In genomic region chr1:22683547-22683946, GRCh38 we compare ENCODE assay signal across 2 cellular contexts.
A peak's percentile ranks its signal among the peaks of the same experiment; 100 is the strongest.
TF ChIP-seq lines count a peak whose summit lies in the region.

No MANE protein-coding gene starts in this region.

TF ChIP-seq in HEK293, 187 proteins besides CTCF, POLR2A, EP300 and RAD21:
- peak; percentile 55; the same call in 1 of the 2 replicates for TF ChIP-seq ZNF24 (tag by site-specific recombination; IDR thresholded peaks at IDR 0.05)
- TF ChIP-seq HOXC10 (CRISPR knock-in tag; IDR thresholded peaks at IDR 0.05) = no peak
- TF ChIP-seq RBAK (tag by site-specific recombination; IDR thresholded peaks at IDR 0.05) = no peak
- no peak for TF ChIP-seq AEBP2 (tag by site-specific recombination; IDR thresholded peaks at IDR 0.05; ENCODE audit: borderline replicate concordance)
- no peak for TF ChIP-seq ZFP37 (tag by site-specific recombination; IDR thresholded peaks at IDR 0.05)
- TF ChIP-seq ZNF292 (tag by site-specific recombination; IDR thresholded peaks at IDR 0.05; ENCODE audit: borderline replicate concordance, low read depth) = no peak

TF ChIP-seq in K562, 482 proteins besides CTCF, POLR2A, EP300 and RAD21:
- TF ChIP-seq MITF (IDR thresholded peaks at IDR 0.05) (no peak), ZNF24 (IDR thresholded peaks at IDR 0.05) (peak; percentile 88)
